Comparison of ENCODE assay signal across 14 cellular contexts in genomic region chr16:11955713-11956123, GRCh38.
DNase-seq lines count a peak whose midpoint lies in the region; ATAC-seq and TF ChIP-seq lines count a peak whose summit lies in the region.
"Had no signal": no experiment of that assay in that cellular context is flagged by ENCODE, and none has a peak within 500 bp of the region (broad histone marks: within the 10 kb centered on the region; RNA-seq: fewer than 3 reads in every experiment).

No MANE protein-coding gene starts in this region.

- peak; percentile 27 for DNase-seq in 8988T
- DNase-seq in HFF-Myc (ENCODE audit: extremely low read depth, low read depth), result peak; percentile 95
- peak; percentile 72 for DNase-seq in astrocyte of the spinal cord (ENCODE audit: low read depth, low spot score)
- DNase-seq in hepatic stellate cell (ENCODE audit: low spot score), result peak; percentile 85
- no peak for DNase-seq in NCI-H446 treated with DMSO at 0.1 percent for 48 hours (lab: John Stamatoyannopoulos, UW)
- no peak for DNase-seq in activated naive CD4-positive, alpha-beta T cell treated with anti-CD3 and anti-CD28 coated beads, Interleukin-2, amount 50 U/mL, for 16 hours
- no peak for DNase-seq in NCI-H2029 treated with DMSO at 0.1 percent for 48 hours (lab: John Stamatoyannopoulos, UW)
- DNase-seq: BE2C, natural killer cell, NCI-H345, T-cell, tibial artery had no signal

- in situ Hi-C loops in astrocyte of the spinal cord (cut with HindIII; ENCODE audit: low sequenced_read_pairs), result no loop called here

- no peak for ATAC-seq in HG03521 (IDR thresholded peaks at IDR 0.05; ENCODE audit: unreplicated experiment)
- ATAC-seq: natural killer cell, T-cell had no signal

- TF ChIP-seq CTCF in HFF-Myc (IDR thresholded peaks at IDR 0.05; ENCODE audit: low read depth, low read length, missing control alignments) (no peak), astrocyte of the spinal cord (IDR thresholded peaks at IDR 0.05; ENCODE audit: low read depth, low read length) (no peak)

- H3K4me3 ChIP-seq in HFF-Myc (replicated peaks; ENCODE audit: low read depth, low read length) (no peak overlapping the region), astrocyte of the spinal cord (ENCODE audit: low read depth, low read length) (no peak overlapping the region)
- H3K4me3 ChIP-seq: cardiac muscle cell, tibial artery had no signal

Comparison
In these comparisons a context has a peak if more than half of its experiments do, and no peak if none do; other contexts are left out.
1. DNase-seq: peak in 8988T (single experiment), HFF-Myc (single experiment), astrocyte of the spinal cord (single experiment) and hepatic stellate cell (single experiment); none in NCI-H446 treated with DMSO at 0.1 percent for 48 hours (single experiment), activated naive CD4-positive, alpha-beta T cell treated with anti-CD3 and anti-CD28 coated beads, Interleukin-2, amount 50 U/mL, for 16 hours (single experiment) and NCI-H2029 treated with DMSO at 0.1 percent for 48 hours (single experiment).